18 cellular contexts compared by ENCODE assay signal in the genomic region with DNA sequence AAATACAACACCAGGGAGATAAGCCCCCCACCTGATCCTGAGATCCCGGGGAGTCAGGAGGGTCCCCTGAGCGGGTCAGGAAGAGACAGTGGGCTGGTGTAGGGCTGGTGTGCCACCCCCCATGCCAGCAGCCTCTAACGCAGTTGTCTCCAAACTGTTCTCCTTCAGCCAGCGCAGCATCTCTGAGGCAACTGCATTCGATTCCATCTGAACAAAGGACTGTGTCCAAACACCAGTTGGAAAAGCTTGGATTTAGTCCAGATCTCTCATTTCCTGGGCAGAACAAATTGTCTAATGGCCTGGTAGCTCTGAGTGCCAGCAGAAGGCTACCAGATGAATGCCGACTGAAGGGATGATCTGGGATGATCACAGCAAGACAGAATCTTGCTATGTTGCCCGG.
DNase-seq lines count a peak whose midpoint lies in the region; ATAC-seq and FAIRE-seq lines count a peak whose summit lies in the region.
"Had no signal": no experiment of that assay in that cellular context is flagged by ENCODE, and none has a peak within 500 bp of the region (broad histone marks: within the 10 kb centered on the region; RNA-seq: fewer than 3 reads in every experiment).

No MANE protein-coding gene starts in this region.

- ATAC-seq in GM21360 (IDR thresholded peaks at IDR 0.05; ENCODE audit: unreplicated experiment): no peak
- ATAC-seq: activated naive CD4-positive, alpha-beta T cell treated with anti-CD3 and anti-CD28 coated beads, Interleukin-2, amount 50 U/mL, for 72 hours; naive thymus-derived CD8-positive, alpha-beta T cell had no signal

- peak; percentile 87 for FAIRE-seq in islet of Langerhans (lab: Jason Lieb, UNC)
- FAIRE-seq: GM12892 had no signal

- DNase-seq in DMS 273 treated with DMSO at 0.1 percent for 48 hours (lab: John Stamatoyannopoulos, UW): peak; percentile 36
- peak; percentile 73 for DNase-seq in NCI-H1105 treated with DMSO at 0.1 percent for 48 hours (lab: John Stamatoyannopoulos, UW)
- peak; percentile 56 for DNase-seq in astrocyte of the hippocampus (ENCODE audit: low read depth, low spot score)
- DNase-seq in NCI-H146 (lab: John Stamatoyannopoulos, UW): no peak
- no peak for DNase-seq in MV-4-11 (lab: John Stamatoyannopoulos, UW)
- DNase-seq in stimulated activated naive CD4-positive, alpha-beta T cell treated with Interleukin-2 at 50 U/mL for 16 hours (lab: John Stamatoyannopoulos, UW): no peak
- DNase-seq: activated CD4-positive, alpha-beta T cell treated with anti-CD3 and anti-CD28 coated beads for 1 hour; activated T-cell treated with anti-CD3 and anti-CD28 coated beads for 4 hours; MG63; naive thymus-derived CD8-positive, alpha-beta T cell; NCI-H526 treated with DMSO at 0.1 percent for 48 hours; RPMI8226; stimulated activated CD4-positive, alpha-beta T cell treated with anti-CD3 and anti-CD28 coated beads, Interleukin-1b, Interleukin-23, amount 100 ng/mL, for 48 hours; T-helper 2 cell had no signal

Comparison
In these comparisons a context has a peak if more than half of its experiments do, and no peak if none do; other contexts are left out.
1. DNase-seq: peak in DMS 273 treated with DMSO at 0.1 percent for 48 hours (single experiment), NCI-H1105 treated with DMSO at 0.1 percent for 48 hours (single experiment) and astrocyte of the hippocampus (single experiment); none in NCI-H146 (single experiment), MV-4-11 (single experiment) and stimulated activated naive CD4-positive, alpha-beta T cell treated with Interleukin-2 at 50 U/mL for 16 hours (single experiment).